Comparison of ENCODE assay signal across 25 cellular contexts in the genomic region with DNA sequence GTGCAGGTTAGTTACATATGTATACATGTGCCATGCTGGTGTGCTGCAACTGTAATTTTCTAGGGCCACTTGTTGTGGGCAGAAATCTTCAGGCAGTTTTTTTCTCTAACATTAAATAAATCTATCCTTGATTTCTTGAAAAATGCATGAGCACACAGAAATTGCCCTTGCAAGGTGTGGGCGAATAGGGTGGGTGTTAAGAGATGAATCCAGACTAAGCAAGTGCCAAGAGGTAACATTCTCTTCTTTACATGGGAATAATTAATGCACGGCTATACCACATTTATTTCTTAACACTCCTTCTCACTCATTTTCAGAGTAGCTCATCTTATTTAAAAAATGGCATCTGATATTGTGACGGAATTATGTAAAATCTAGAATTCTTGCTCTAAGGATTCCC.
"Had no signal": no experiment of that assay in that cellular context is flagged by ENCODE, and none has a peak within 500 bp of the region (broad histone marks: within the 10 kb centered on the region; RNA-seq: fewer than 3 reads in every experiment).

No MANE protein-coding gene starts in this region.

- DNase-seq: activated effector memory CD4-positive, alpha-beta T cell treated with anti-CD3 and anti-CD28 coated beads, Interleukin-2, amount 50 U/mL, for 16 hours; activated effector memory CD4-positive, alpha-beta T cell treated with Interleukin-2 at 50 U/mL for 16 hours; activated gamma-delta T cell; activated gamma-delta T cell treated with Interleukin-2 at 50 U/mL for 16 hours; activated naive CD4-positive, alpha-beta T cell; activated naive CD4-positive, alpha-beta T cell treated with anti-CD3 and anti-CD28 coated beads for 36 hours; activated naive CD4-positive, alpha-beta T cell treated with anti-CD3 and anti-CD28 coated beads, Interleukin-2, amount 10 ng/mL, durations not matched to agents 7 days and 5 days; activated naive CD4-positive, alpha-beta T cell treated with anti-CD3 and anti-CD28 coated beads, Interleukin-2, amount 50 U/mL, for 16 hours; activated naive CD4-positive, alpha-beta T cell treated with Interleukin-2 at 50 U/mL for 16 hours; activated naive CD8-positive, alpha-beta T cell treated with anti-CD3 and anti-CD28 coated beads for 36 hours; activated naive CD8-positive, alpha-beta T cell treated with anti-CD3 and anti-CD28 coated beads, Interleukin-2, amount 10 ng/mL, durations not matched to agents 7 days and 5 days; activated naive CD8-positive, alpha-beta T cell treated with anti-CD3 and anti-CD28 coated beads, Interleukin-2, amount 50 U/mL, for 24 hours; activated T-cell treated with anti-CD3 and anti-CD28 coated beads, Interleukin-2, amount 50 U/mL, for 1 hour; activated T-cell treated with anti-CD3 and anti-CD28 coated beads, Interleukin-2, amount 50 U/mL, for 24 hours; activated T-cell treated with anti-CD3 and anti-CD28 coated beads, Interleukin-2, amount 50 U/mL, for 4 hours; activated T-cell treated with anti-CD3 and anti-CD28 coated beads, Interleukin-2, amount 50 U/mL, for 48 hours; activated T-cell treated with anti-CD3 and anti-CD28 coated beads, Interleukin-2, amount 50 U/mL, for 72 hours; adrenal gland; amniotic stem cell; amygdala; aorta; body of pancreas; brain microvascular endothelial cell; central memory CD4-positive, alpha-beta T cell; cerebellar nuclear complex had no signal
